Comparison of ENCODE assay signal across 9 cellular contexts in the genomic region with DNA sequence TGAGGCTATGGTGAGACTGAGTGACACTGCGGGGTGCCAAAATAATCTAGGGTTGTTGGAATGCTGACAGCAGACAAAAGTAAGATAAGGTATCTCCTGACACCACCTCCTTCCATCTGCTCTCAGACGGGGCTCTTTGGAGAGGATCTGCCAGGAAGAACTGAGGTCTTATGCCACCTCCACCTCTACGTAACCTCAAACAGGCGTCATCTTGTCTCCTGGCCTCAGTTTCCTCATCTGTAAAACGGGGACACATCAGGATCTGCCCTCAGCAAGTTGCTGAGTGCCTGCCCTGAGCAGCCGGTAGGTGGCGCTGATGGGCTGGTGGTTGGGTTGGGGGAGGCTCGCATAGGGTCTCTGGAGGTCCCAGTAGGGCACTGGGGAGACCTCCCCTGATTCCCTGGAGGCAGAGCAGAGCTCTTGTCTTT. TPM values are rescaled to one million over a fixed set of nuclear protein-coding genes. Genes with fewer than 3 reads are reported as not detected.
DNase-seq lines count a peak whose midpoint lies in the region; ATAC-seq and TF ChIP-seq lines count a peak whose summit lies in the region.
"Had no signal": no experiment of that assay in that cellular context is flagged by ENCODE, and none has a peak within 500 bp of the region (broad histone marks: within the 10 kb centered on the region; RNA-seq: fewer than 3 reads in every experiment).

No MANE protein-coding gene starts in this region.

- intact Hi-C loops in body of pancreas (cut with DNase I) = no loop called here

- H3K36me3 ChIP-seq in SU-DHL-6 (ENCODE audit: low read length) = no peaks in the 10 kb centered on the region
- H3K36me3 ChIP-seq in body of pancreas (replicated peaks in 1 of 2; ENCODE audit: insufficient read depth in 1 of 2, low read depth in 2 of 2) = no peaks in the 10 kb centered on the region
- no peaks in the 10 kb centered on the region for H3K36me3 ChIP-seq in mesendoderm (ENCODE audit: control insufficient read depth, insufficient read depth, low read length)

- H3K9me2 ChIP-seq in SU-DHL-6 (replicated peaks; ENCODE audit: insufficient read depth, low read length) = no peaks in the 10 kb centered on the region

- DNase-seq in GM12864 (ENCODE audit: low read depth) (no peak), body of pancreas (peak in 2 of 4 donors; percentile 43 to 45), mesendoderm (peak; percentile 81), NCI-H774 (lab: John Stamatoyannopoulos, UW) (no peak), NCI-H2171 treated with DMSO at 0.1 percent for 48 hours (lab: John Stamatoyannopoulos, UW) (no peak), 8988T (no peak)

- no peak overlapping the region for H2BK120ac ChIP-seq in mesendoderm (ENCODE audit: low read depth, low read length)

- no peak overlapping the region for H4K5ac ChIP-seq in mesendoderm (ENCODE audit: low read length)

- TF ChIP-seq CTCF in GM12864 (IDR thresholded peaks at IDR 0.05; ENCODE audit: low read depth, low read length, missing control alignments) (peak; percentile 95), SU-DHL-6 (IDR thresholded peaks at IDR 0.05; ENCODE audit: insufficient read depth, low read length, poor library complexity, severe bottlenecking) (peak; percentile 85), body of pancreas (IDR thresholded peaks at IDR 0.05) (peak; percentile 34 to 63 (median 54))

- H3K56ac ChIP-seq in mesendoderm (ENCODE audit: low read length) = no peak overlapping the region

- H3K27ac ChIP-seq in SU-DHL-6 (ENCODE audit: low read depth, low read length) = no peak overlapping the region
- H3K27ac ChIP-seq in body of pancreas = no peak overlapping the region
- H3K27ac ChIP-seq in mesendoderm (ENCODE audit: low read depth, low read length) = no peak overlapping the region

- peaks cover 8% of the 10 kb centered on the region; the same call in 1 of the 2 replicates for H3F3A ChIP-seq in SU-DHL-6 (ENCODE audit: insufficient read depth)

- H4K20me1 ChIP-seq in SU-DHL-6 (ENCODE audit: low read depth, low read length) = no peaks in the 10 kb centered on the region

- no peak overlapping the region for H3K9ac ChIP-seq in SU-DHL-6 (ENCODE audit: low read length)
- no peak overlapping the region for H3K9ac ChIP-seq in mesendoderm (ENCODE audit: low read length)

- ATAC-seq in body of pancreas = no peak
- no peak for ATAC-seq in GM21381 (IDR thresholded peaks at IDR 0.05; ENCODE audit: unreplicated experiment)

- no peak overlapping the region for H3K4ac ChIP-seq in mesendoderm (ENCODE audit: low read depth, low read length)

- H3K79me2 ChIP-seq in SU-DHL-6 (ENCODE audit: insufficient read depth, low read length) (no peaks in the 10 kb centered on the region), mesendoderm (ENCODE audit: control insufficient read depth, insufficient read depth, low read length) (no peaks in the 10 kb centered on the region)

- H2AFZ ChIP-seq in SU-DHL-6 (ENCODE audit: low read depth, low read length, severe bottlenecking) = no peak overlapping the region

- WGBS in body of pancreas, 2 donors = 16 to 34% methylated on average over 3 to 8 of the region's 8 CpGs
- WGBS in mesendoderm (ENCODE audit: extremely low coverage, insufficient coverage, low lambda C conversion rate) = no CpG with 5 or more reads among the region's 8 CpGs

- no peak overlapping the region for H2BK15ac ChIP-seq in mesendoderm (replicated peaks; ENCODE audit: low read depth)

- H3K18ac ChIP-seq in mesendoderm (ENCODE audit: low read length) = no peak overlapping the region

- H3K4me2 ChIP-seq in SU-DHL-6 (ENCODE audit: low read depth, low read length, poor library complexity, severe bottlenecking) (no peak overlapping the region), mesendoderm (ENCODE audit: low read length) (no peak overlapping the region)

- no peak overlapping the region for H3K23ac ChIP-seq in mesendoderm (ENCODE audit: low read length)

- peaks cover 19% of the 10 kb centered on the region for H3K4me1 ChIP-seq in body of pancreas
- no peaks in the 10 kb centered on the region for H3K4me1 ChIP-seq in mesendoderm (ENCODE audit: control insufficient read depth, low read depth, low read length)

- no peak overlapping the region for H2AK5ac ChIP-seq in mesendoderm (ENCODE audit: low read length)

- TF ChIP-seq POLR2A in body of pancreas (IDR thresholded peaks at IDR 0.05) = no peak

- no peak overlapping the region for H2BK5ac ChIP-seq in mesendoderm (ENCODE audit: low read length)

- no peaks in the 10 kb centered on the region for H3K79me1 ChIP-seq in mesendoderm (ENCODE audit: low read length)

- no peak overlapping the region for H3K4me3 ChIP-seq in GM12864 (ENCODE audit: low read depth, low read length)
- no peak overlapping the region for H3K4me3 ChIP-seq in SU-DHL-6 (ENCODE audit: insufficient read depth, low read length, poor library complexity, severe bottlenecking)
- H3K4me3 ChIP-seq in body of pancreas = no peak overlapping the region
- no peak overlapping the region for H3K4me3 ChIP-seq in mesendoderm (ENCODE audit: low read length)

- H3K9me3 ChIP-seq in SU-DHL-6 (ENCODE audit: insufficient read depth, low read length) (no peaks in the 10 kb centered on the region), body of pancreas (no peaks in the 10 kb centered on the region)

- no peak overlapping the region for H4K8ac ChIP-seq in mesendoderm (ENCODE audit: low read depth, low read length)

- no peaks in the 10 kb centered on the region for H3K27me3 ChIP-seq in SU-DHL-6 (ENCODE audit: low read length)
- no peaks in the 10 kb centered on the region for H3K27me3 ChIP-seq in body of pancreas
- H3K27me3 ChIP-seq in mesendoderm (ENCODE audit: insufficient read depth, low read length, poor library complexity) = no peaks in the 10 kb centered on the region

RNA-seq across cellular contexts. Expression of gene MYEOV, which starts 1.7 kb away (rescaled TPM):
- total RNA-seq in body of pancreas = 1 to 10 TPM; 2.3 to 7.0 TPM
- polyA plus RNA-seq in mesendoderm (2013, experiment 1 of 2) = 0.08 TPM
- 0.04 TPM for polyA plus RNA-seq in mesendoderm (2013, experiment 2 of 2)
- polyA plus RNA-seq: neural cell had no signal
